19 cellular contexts compared by ENCODE assay signal in genomic region chr5:174523311-174524159, GRCh38.
DNase-seq lines count a peak whose midpoint lies in the region; ATAC-seq and TF ChIP-seq lines count a peak whose summit lies in the region.
"Had no signal": no experiment of that assay in that cellular context is flagged by ENCODE, and none has a peak within 500 bp of the region (broad histone marks: within the 10 kb centered on the region; RNA-seq: fewer than 3 reads in every experiment).

No MANE protein-coding gene starts in this region.

- peaks cover 7% of the 10 kb centered on the region for H3K4me1 ChIP-seq in Panc1 (ENCODE audit: control insufficient read depth, insufficient read depth, low read length)
- H3K4me1 ChIP-seq in parathyroid adenoma, result peaks cover 23% of the 10 kb centered on the region
- H3K4me1 ChIP-seq: uterus had no signal

- H3K79me2 ChIP-seq in parathyroid adenoma, result no peaks in the 10 kb centered on the region

- H3K4me1 Mint-ChIP-seq in activated CD8-positive, alpha-beta T cell treated with anti-CD3 and anti-CD28 coated beads for 36 hours (ENCODE audit: low read depth), result no peaks in the 10 kb centered on the region

- H3K36me3 ChIP-seq in Panc1 (ENCODE audit: control insufficient read depth, insufficient read depth, low read length) (no peaks in the 10 kb centered on the region), parathyroid adenoma (ENCODE audit: control insufficient read depth, insufficient read depth, low read length) (no peaks in the 10 kb centered on the region)
- H3K36me3 ChIP-seq: neutrophil, uterus had no signal

- ATAC-seq in Panc1 (peak; percentile 56), HG02623 (IDR thresholded peaks at IDR 0.05; ENCODE audit: unreplicated experiment) (no peak), HG02852 (IDR thresholded peaks at IDR 0.05; ENCODE audit: unreplicated experiment) (no peak)
- ATAC-seq in activated CD8-positive, alpha-beta T cell treated with anti-CD3 and anti-CD28 coated beads for 36 hours, result no peak
- ATAC-seq: activated CD8-positive, alpha-beta T cell treated with anti-CD3 and anti-CD28 coated beads, Interleukin-2, amount 10 ng/mL, durations not matched to agents 7 days and 5 days; activated T-cell treated with anti-CD3 and anti-CD28 coated beads, Interleukin-2, amount 50 U/mL, for 4 hours; body of pancreas; left cardiac atrium had no signal

- CTCF ChIA-PET in Panc1 (lab: Charles Lee), result no interaction called here
- CTCF ChIA-PET in activated CD8-positive, alpha-beta T cell treated with anti-CD3 and anti-CD28 coated beads for 36 hours (lab: Charles Lee), result no interaction called here

- no peak overlapping the region for H3K9ac ChIP-seq in parathyroid adenoma

- H3K27me3 Mint-ChIP-seq in activated CD8-positive, alpha-beta T cell treated with anti-CD3 and anti-CD28 coated beads for 36 hours, result peaks cover 8% of the 10 kb centered on the region

- no TSS peak for BruUV-seq in Panc1 (replicated peaks; lab: Mats Ljungman, UMichigan)

- DNase-seq in ELF-1 (ENCODE audit: low read depth, low spot score) (peak; percentile 30), Panc1 (ENCODE audit: low read depth, low spot score) (no peak), epithelial cell of proximal tubule (ENCODE audit: low read depth) (no peak), GM13977 (ENCODE audit: low spot score) (no peak)
- no peak for DNase-seq in activated CD8-positive, alpha-beta T cell treated with anti-CD3 and anti-CD28 coated beads for 36 hours
- DNase-seq: activated CD8-positive, alpha-beta T cell treated with anti-CD3 and anti-CD28 coated beads, Interleukin-2, amount 10 ng/mL, durations not matched to agents 7 days and 5 days; activated naive CD4-positive, alpha-beta T cell treated with anti-CD3 and anti-CD28 coated beads, Interleukin-2, amount 50 U/mL, for 16 hours; activated T-cell treated with anti-CD3 and anti-CD28 coated beads, Interleukin-2, amount 50 U/mL, for 4 hours; body of pancreas; left cardiac atrium; NCI-H1417 treated with DMSO at 0.1 percent for 48 hours; NCI-H2171 treated with DMSO at 0.1 percent for 48 hours; NCI-H774; uterus had no signal

- H3K9me3 Mint-ChIP-seq in activated CD8-positive, alpha-beta T cell treated with anti-CD3 and anti-CD28 coated beads for 36 hours, result no peaks in the 10 kb centered on the region
- H3K9me3 Mint-ChIP-seq: activated T-cell treated with anti-CD3 and anti-CD28 coated beads, Interleukin-2, amount 50 U/mL, for 4 hours had no signal

- no peak overlapping the region for H3K4me3 ChIP-seq in Panc1 (ENCODE audit: low read depth in 2 of 2, low read length in 2 of 2)
- H3K4me3 ChIP-seq in epithelial cell of proximal tubule (ENCODE audit: low read depth, low read length), result no peak overlapping the region
- no peak overlapping the region for H3K4me3 ChIP-seq in parathyroid adenoma (ENCODE audit: low read depth, low read length)
- H3K4me3 ChIP-seq: body of pancreas, coronary artery, uterus had no signal

- TF ChIP-seq CTCF in Panc1 (IDR thresholded peaks at IDR 0.05) (peak; percentile 62), epithelial cell of proximal tubule (conservative IDR thresholded peaks at IDR 0.05; ENCODE audit: low read depth, low read length) (peak; percentile 48), parathyroid adenoma (IDR thresholded peaks at IDR 0.05) (peak; percentile 29), GM13977 (IDR thresholded peaks at IDR 0.05; ENCODE audit: extremely low read depth, insufficient read depth, missing control alignments) (no peak)
- no peak for TF ChIP-seq CTCF in activated CD8-positive, alpha-beta T cell treated with anti-CD3 and anti-CD28 coated beads for 36 hours (IDR thresholded peaks at IDR 0.05)

- peak overlapping the region; percentile 55 for H2AFZ ChIP-seq in parathyroid adenoma

- H3K27me3 ChIP-seq in Panc1 (ENCODE audit: control insufficient read depth, insufficient read depth, low read length) (no peaks in the 10 kb centered on the region), parathyroid adenoma (ENCODE audit: control insufficient read depth, insufficient read depth, low read length) (no peaks in the 10 kb centered on the region)
- H3K27me3 ChIP-seq: body of pancreas, neutrophil, uterus had no signal

- POLR2A ChIA-PET in Panc1 (lab: Charles Lee), result no interaction called here
- POLR2A ChIA-PET in activated CD8-positive, alpha-beta T cell treated with anti-CD3 and anti-CD28 coated beads for 36 hours (lab: Charles Lee), result no interaction called here

- H3K27ac ChIP-seq in Panc1 (ENCODE audit: low read length) (peak overlapping the region; percentile 26; the same call in 1 of the 2 replicates), parathyroid adenoma (peak overlapping the region; percentile 7)
- H3K27ac ChIP-seq: body of pancreas, coronary artery, neutrophil, uterus had no signal

- intact Hi-C loops in Panc1 (cut with micrococcal nuclease; ENCODE audit: unreplicated experiment), result no loop called here
- intact Hi-C loops in activated CD8-positive, alpha-beta T cell treated with anti-CD3 and anti-CD28 coated beads for 36 hours (cut with micrococcal nuclease), result no loop called here

- H3K27ac Mint-ChIP-seq in activated CD8-positive, alpha-beta T cell treated with anti-CD3 and anti-CD28 coated beads for 36 hours, result no peak overlapping the region
- H3K27ac Mint-ChIP-seq: activated CD8-positive, alpha-beta T cell treated with anti-CD3 and anti-CD28 coated beads, Interleukin-2, amount 10 ng/mL, durations not matched to agents 7 days and 5 days had no signal

- H3K4me3 Mint-ChIP-seq in activated CD8-positive, alpha-beta T cell treated with anti-CD3 and anti-CD28 coated beads for 36 hours, result no peak overlapping the region
- H3K4me3 Mint-ChIP-seq: activated CD8-positive, alpha-beta T cell treated with anti-CD3 and anti-CD28 coated beads, Interleukin-2, amount 10 ng/mL, durations not matched to agents 7 days and 5 days; activated T-cell treated with anti-CD3 and anti-CD28 coated beads, Interleukin-2, amount 50 U/mL, for 4 hours had no signal

- in situ Hi-C loops in Panc1 (cut with HindIII; ENCODE audit: low pct_unique_long_range_greater_than_20kb, low sequenced_read_pairs) (no loop called here), GM13977 (cut with MboI; ENCODE audit: low pct_unique_long_range_greater_than_20kb, low sequenced_read_pairs, unreplicated experiment) (no loop called here)

- H3K36me3 Mint-ChIP-seq in activated CD8-positive, alpha-beta T cell treated with anti-CD3 and anti-CD28 coated beads for 36 hours (ENCODE audit: low read depth), result no peaks in the 10 kb centered on the region

- H3K9me3 ChIP-seq in Panc1 (ENCODE audit: control insufficient read depth, insufficient read depth, low read depth, low read length) (no peaks in the 10 kb centered on the region), parathyroid adenoma (ENCODE audit: control insufficient read depth, low read length) (no peaks in the 10 kb centered on the region)
- H3K9me3 ChIP-seq: body of pancreas, neutrophil, uterus had no signal

- H3K4me2 ChIP-seq in parathyroid adenoma (ENCODE audit: low read length), result peak overlapping the region; percentile 5

Comparison
In these comparisons a context has a peak if more than half of its experiments do, and no peak if none do; other contexts are left out.
1. CTCF ChIP-seq: peak in Panc1 (single experiment), epithelial cell of proximal tubule (single experiment) and parathyroid adenoma (single experiment); none in activated CD8-positive, alpha-beta T cell treated with anti-CD3 and anti-CD28 coated beads for 36 hours (single experiment) and GM13977 (single experiment).